Comparison of ENCODE assay signal across 22 cellular contexts in genomic region chr7:92782855-92783254, GRCh38. TPM values are rescaled to one million over a fixed set of nuclear protein-coding genes. Genes with fewer than 3 reads are reported as not detected.
DNase-seq lines count a peak whose midpoint lies in the region; ATAC-seq and TF ChIP-seq lines count a peak whose summit lies in the region.
"Had no signal": no experiment of that assay in that cellular context is flagged by ENCODE, and none has a peak within 500 bp of the region (broad histone marks: within the 10 kb centered on the region; RNA-seq: fewer than 3 reads in every experiment).

No MANE protein-coding gene starts in this region.

- no peak overlapping the region for H3K9ac ChIP-seq in H9 (ENCODE audit: extremely low read depth, insufficient read length, low read length)

- no peaks in the 10 kb centered on the region for H3K27me3 ChIP-seq in H9 (ENCODE audit: insufficient read depth, low read length)
- H3K27me3 ChIP-seq: ascending aorta, neutrophil, tibial nerve had no signal

- H2BK15ac ChIP-seq in H9 (ENCODE audit: low read depth, low read length) = no peak overlapping the region

- no peak overlapping the region for H3K4me3 ChIP-seq in mucosa of descending colon
- H3K4me3 ChIP-seq: ascending aorta, prostate gland, tibial nerve had no signal

- TF ChIP-seq CTCF in H9 (conservative IDR thresholded peaks at IDR 0.05) (no peak), WTC11 (IDR thresholded peaks at IDR 0.05) (no peak), mucosa of descending colon (IDR thresholded peaks at IDR 0.05) (no peak)

- no peak overlapping the region for H3K4me3 Mint-ChIP-seq in activated CD4-positive, alpha-beta T cell treated with anti-CD3 and anti-CD28 coated beads, Interleukin-2, amount 10 ng/mL, durations not matched to agents 24 days and 14 days
- H3K4me3 Mint-ChIP-seq in H9 (no peak overlapping the region), WTC11 (no peak overlapping the region)
- H3K4me3 Mint-ChIP-seq: activated naive CD4-positive, alpha-beta T cell treated with anti-CD3 and anti-CD28 coated beads, Interleukin-2, amount 50 U/mL, for 24 hours; activated T-cell treated with anti-CD3 and anti-CD28 coated beads, Interleukin-2, amount 50 U/mL, for 72 hours; stimulated activated naive CD8-positive, alpha-beta T cell treated with anti-CD3 and anti-CD28 coated beads, Interleukin-15, amount 100 ng/mL, for 72 hours had no signal

- no peak overlapping the region for H4K91ac ChIP-seq in H9 (ENCODE audit: insufficient read length, low read depth, low read length)

- H4K8ac ChIP-seq in H9 (replicated peaks; ENCODE audit: insufficient read length, low read depth, low read length) = no peak overlapping the region

- CTCF ChIA-PET in WTC11 (lab: Charles Lee) = no interaction called here

- no peaks in the 10 kb centered on the region for H4K20me1 ChIP-seq in H9 (ENCODE audit: control insufficient read depth, insufficient read depth, insufficient read length)

- no peak for DNase-seq in activated CD4-positive, alpha-beta T cell treated with anti-CD3 and anti-CD28 coated beads, Interleukin-2, amount 10 ng/mL, durations not matched to agents 24 days and 14 days
- no peak for DNase-seq in activated CD4-positive, alpha-beta T cell treated with anti-CD3 and anti-CD28 coated beads, Interleukin-2, amount 50 U/mL, for 4 hours
- DNase-seq in H9 = no peak
- DNase-seq in WTC11 (ENCODE audit: low spot score) = no peak
- no peak for DNase-seq in mucosa of descending colon
- no peak for DNase-seq in CD1c-positive myeloid dendritic cell (ENCODE audit: extremely low spot score)
- no peak for DNase-seq in SW480 (ENCODE audit: low spot score)
- DNase-seq: activated CD4-positive, alpha-beta T cell treated with anti-CD3 and anti-CD28 coated beads for 4 hours; activated T-cell treated with anti-CD3 and anti-CD28 coated beads, Interleukin-2, amount 50 U/mL, for 72 hours; AML-193; caudate nucleus; KG1; NCI-H187; NCI-H526 treated with DMSO at 0.1 percent for 48 hours; stimulated activated CD4-positive, alpha-beta T cell treated with anti-CD3 and anti-CD28 coated beads, Interleukin-15, amount 100 ng/mL, for 24 hours; stimulated activated naive CD8-positive, alpha-beta T cell treated with anti-CD3 and anti-CD28 coated beads, Interleukin-15, amount 100 ng/mL, for 72 hours had no signal

- ATAC-seq in WTC11 = 0 out of 2 replicates have a peak, but pooled peaks have one; percentile 30
- peak; percentile 4 for ATAC-seq in mucosa of descending colon
- no peak for ATAC-seq in HG03039 (IDR thresholded peaks at IDR 0.05; ENCODE audit: unreplicated experiment)
- ATAC-seq: activated T-cell treated with anti-CD3 and anti-CD28 coated beads, Interleukin-2, amount 50 U/mL, for 72 hours had no signal

- peaks cover 47% of the 10 kb centered on the region for H3K36me3 Mint-ChIP-seq in activated CD4-positive, alpha-beta T cell treated with anti-CD3 and anti-CD28 coated beads, Interleukin-2, amount 10 ng/mL, durations not matched to agents 24 days and 14 days (ENCODE audit: low read depth)
- H3K36me3 Mint-ChIP-seq in H9 (ENCODE audit: insufficient read depth in 1 of 3, low read depth in 3 of 3) (peaks cover 2 to 5% (median 2%) of the 10 kb centered on the region in 3 experiments), WTC11 (peaks cover 1% of the 10 kb centered on the region)

- no peak overlapping the region for H4K5ac ChIP-seq in H9 (ENCODE audit: insufficient read length, low read depth, low read length)

- no peaks in the 10 kb centered on the region for H3K79me1 ChIP-seq in H9 (ENCODE audit: insufficient read depth, low read depth, low read length, poor library complexity, severe bottlenecking)

- no peak overlapping the region for H3K27ac ChIP-seq in H9 (ENCODE audit: insufficient read length, low read depth, low read length)
- H3K27ac ChIP-seq: ascending aorta, neutrophil, prostate gland, tibial nerve had no signal

- no peaks in the 10 kb centered on the region for H3K79me2 ChIP-seq in H9 (ENCODE audit: insufficient read depth, low read length)

- no peaks in the 10 kb centered on the region for H3K27me3 Mint-ChIP-seq in activated CD4-positive, alpha-beta T cell treated with anti-CD3 and anti-CD28 coated beads, Interleukin-2, amount 10 ng/mL, durations not matched to agents 24 days and 14 days
- H3K27me3 Mint-ChIP-seq in H9 (ENCODE audit: low read depth) = no peaks in the 10 kb centered on the region
- H3K27me3 Mint-ChIP-seq in WTC11 (ENCODE audit: low read depth) = no peaks in the 10 kb centered on the region
- H3K27me3 Mint-ChIP-seq: activated naive CD4-positive, alpha-beta T cell treated with anti-CD3 and anti-CD28 coated beads, Interleukin-2, amount 50 U/mL, for 24 hours; stimulated activated naive CD8-positive, alpha-beta T cell treated with anti-CD3 and anti-CD28 coated beads, Interleukin-15, amount 100 ng/mL, for 72 hours had no signal

- peak overlapping the region; percentile 71 for H3K27ac Mint-ChIP-seq in activated CD4-positive, alpha-beta T cell treated with anti-CD3 and anti-CD28 coated beads, Interleukin-2, amount 10 ng/mL, durations not matched to agents 24 days and 14 days
- no peak overlapping the region; a peak in 1 of 7 replicates for H3K27ac Mint-ChIP-seq in H9
- H3K27ac Mint-ChIP-seq in WTC11 = peak overlapping the region; percentile 20; the same call in 1 of the 2 replicates
- H3K27ac Mint-ChIP-seq: activated naive CD4-positive, alpha-beta T cell treated with anti-CD3 and anti-CD28 coated beads, Interleukin-2, amount 50 U/mL, for 24 hours had no signal

- no peak overlapping the region for H3K4ac ChIP-seq in H9 (ENCODE audit: low read depth, low read length)

- no peak overlapping the region for H2BK5ac ChIP-seq in H9 (ENCODE audit: insufficient read length, low read length)

- H3K9me3 ChIP-seq in H9 (ENCODE audit: control insufficient read depth, low read depth, low read length) (no peaks in the 10 kb centered on the region), mucosa of descending colon (peaks cover 3% of the 10 kb centered on the region)
- H3K9me3 ChIP-seq: ascending aorta, neutrophil, prostate gland, tibial nerve had no signal

- H3K4me1 ChIP-seq in H9 (ENCODE audit: insufficient read depth, low read length) (no peaks in the 10 kb centered on the region; the same call in 1 of the 2 replicates), mucosa of descending colon (ENCODE audit: low read depth) (peaks cover 18% of the 10 kb centered on the region)
- H3K4me1 ChIP-seq: prostate gland had no signal

- H3K9me3 Mint-ChIP-seq in activated CD4-positive, alpha-beta T cell treated with anti-CD3 and anti-CD28 coated beads, Interleukin-2, amount 10 ng/mL, durations not matched to agents 24 days and 14 days = peaks cover 5% of the 10 kb centered on the region
- H3K9me3 Mint-ChIP-seq in H9 = peaks cover 1% of the 10 kb centered on the region in 2 experiments; a peak in 4 of 5 replicates
- peaks cover 5% of the 10 kb centered on the region for H3K9me3 Mint-ChIP-seq in WTC11
- H3K9me3 Mint-ChIP-seq: activated naive CD4-positive, alpha-beta T cell treated with anti-CD3 and anti-CD28 coated beads, Interleukin-2, amount 50 U/mL, for 24 hours; activated T-cell treated with anti-CD3 and anti-CD28 coated beads, Interleukin-2, amount 50 U/mL, for 72 hours; stimulated activated naive CD8-positive, alpha-beta T cell treated with anti-CD3 and anti-CD28 coated beads, Interleukin-15, amount 100 ng/mL, for 72 hours had no signal

- peaks cover 53% of the 10 kb centered on the region for H3K4me1 Mint-ChIP-seq in activated CD4-positive, alpha-beta T cell treated with anti-CD3 and anti-CD28 coated beads, Interleukin-2, amount 10 ng/mL, durations not matched to agents 24 days and 14 days
- H3K4me1 Mint-ChIP-seq in H9 = peaks cover 40 to 45% of the 10 kb centered on the region in 2 experiments
- H3K4me1 Mint-ChIP-seq in WTC11 = peaks cover 49% of the 10 kb centered on the region

- no peak overlapping the region for H2BK12ac ChIP-seq in H9 (ENCODE audit: insufficient read length, low read depth, low read length)

- H3K23me2 ChIP-seq in H9 (ENCODE audit: insufficient read length, low read depth, low read length, poor library complexity, severe bottlenecking) = no peaks in the 10 kb centered on the region

- H2BK20ac ChIP-seq in H9 (ENCODE audit: low read depth, low read length, poor library complexity, severe bottlenecking) = no peak overlapping the region

- H3K36me3 ChIP-seq in mucosa of descending colon (ENCODE audit: low read depth) = no peaks in the 10 kb centered on the region
- H3K36me3 ChIP-seq: ascending aorta, neutrophil, prostate gland, tibial nerve had no signal

- H3K14ac ChIP-seq in H9 (ENCODE audit: insufficient read depth, low read length) = no peak overlapping the region

- H3T11ph ChIP-seq in H9 (ENCODE audit: low read length) = no peak overlapping the region

- no peak overlapping the region for H2AFZ ChIP-seq in H9 (ENCODE audit: low read length)

- H2BK120ac ChIP-seq in H9 (ENCODE audit: low read depth, low read length, poor library complexity, severe bottlenecking) = no peak overlapping the region

- peak overlapping the region; percentile 30 for H2AK5ac ChIP-seq in H9 (ENCODE audit: insufficient read length, low read length)

- POLR2A ChIA-PET in WTC11 (lab: Charles Lee) = no interaction called here

- no peak overlapping the region for H3K4me2 ChIP-seq in H9 (ENCODE audit: insufficient read depth, insufficient read length, low read length)

- H3K18ac ChIP-seq in H9 (ENCODE audit: insufficient read length, low read depth, low read length) = no peak overlapping the region

- no peak overlapping the region for H3K23ac ChIP-seq in H9 (ENCODE audit: insufficient read length, low read depth, low read length)

- intact Hi-C loops in activated CD4-positive, alpha-beta T cell treated with anti-CD3 and anti-CD28 coated beads, Interleukin-2, amount 10 ng/mL, durations not matched to agents 24 days and 14 days (cut with micrococcal nuclease) = loop anchor here (1.0 to 2.0 kb wide), 2 partner anchors 8 to 14 kb away; no protein-coding TSS in a partner anchor
- intact Hi-C loops in mucosa of descending colon (cut with DNase I, micrococcal nuclease) = no loop called here

- no peak overlapping the region for H3K56ac ChIP-seq in H9 (ENCODE audit: insufficient read length, low read depth, low read length)

- no CpG with 5 or more reads among the region's 3 CpGs for WGBS in H9 (ENCODE audit: extremely low coverage, insufficient read length, low lambda C conversion rate)

TF ChIP-seq in WTC11, 78 proteins besides CTCF, POLR2A, EP300 and RAD21 (continues in another document):
- TF ChIP-seq, protein P1, sequence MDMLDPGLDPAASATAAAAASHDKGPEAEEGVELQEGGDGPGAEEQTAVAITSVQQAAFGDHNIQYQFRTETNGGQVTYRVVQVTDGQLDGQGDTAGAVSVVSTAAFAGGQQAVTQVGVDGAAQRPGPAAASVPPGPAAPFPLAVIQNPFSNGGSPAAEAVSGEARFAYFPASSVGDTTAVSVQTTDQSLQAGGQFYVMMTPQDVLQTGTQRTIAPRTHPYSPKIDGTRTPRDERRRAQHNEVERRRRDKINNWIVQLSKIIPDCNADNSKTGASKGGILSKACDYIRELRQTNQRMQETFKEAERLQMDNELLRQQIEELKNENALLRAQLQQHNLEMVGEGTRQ (CRISPR knock-in tag; IDR thresholded peaks at IDR 0.05) = no peak

RNA-seq across cellular contexts. Expression of gene CDK6, which starts 53.5 kb away (rescaled TPM):
- 274 and 277 TPM in 2 replicates for total RNA-seq in activated CD4-positive, alpha-beta T cell treated with anti-CD3 and anti-CD28 coated beads, Interleukin-2, amount 10 ng/mL, durations not matched to agents 24 days and 14 days
- total RNA-seq in H9 (2021) (30.0 and 32.4 TPM in 2 replicates), WTC11 (2021) (43.9 to 47.2 TPM (median 44.4 TPM) in 3 replicates), mucosa of descending colon (10 to 100 TPM; 23.4 to 52.4 (median 33.1) TPM)

Comparison
In these comparisons a context has a peak if more than half of its experiments do, and no peak if none do; other contexts are left out.
1. H3K27ac Mint-ChIP-seq: peak in activated CD4-positive, alpha-beta T cell treated with anti-CD3 and anti-CD28 coated beads, Interleukin-2, amount 10 ng/mL, durations not matched to agents 24 days and 14 days (single experiment) and WTC11 (single experiment); none in H9 (0 of 3).